In the genomic region with DNA sequence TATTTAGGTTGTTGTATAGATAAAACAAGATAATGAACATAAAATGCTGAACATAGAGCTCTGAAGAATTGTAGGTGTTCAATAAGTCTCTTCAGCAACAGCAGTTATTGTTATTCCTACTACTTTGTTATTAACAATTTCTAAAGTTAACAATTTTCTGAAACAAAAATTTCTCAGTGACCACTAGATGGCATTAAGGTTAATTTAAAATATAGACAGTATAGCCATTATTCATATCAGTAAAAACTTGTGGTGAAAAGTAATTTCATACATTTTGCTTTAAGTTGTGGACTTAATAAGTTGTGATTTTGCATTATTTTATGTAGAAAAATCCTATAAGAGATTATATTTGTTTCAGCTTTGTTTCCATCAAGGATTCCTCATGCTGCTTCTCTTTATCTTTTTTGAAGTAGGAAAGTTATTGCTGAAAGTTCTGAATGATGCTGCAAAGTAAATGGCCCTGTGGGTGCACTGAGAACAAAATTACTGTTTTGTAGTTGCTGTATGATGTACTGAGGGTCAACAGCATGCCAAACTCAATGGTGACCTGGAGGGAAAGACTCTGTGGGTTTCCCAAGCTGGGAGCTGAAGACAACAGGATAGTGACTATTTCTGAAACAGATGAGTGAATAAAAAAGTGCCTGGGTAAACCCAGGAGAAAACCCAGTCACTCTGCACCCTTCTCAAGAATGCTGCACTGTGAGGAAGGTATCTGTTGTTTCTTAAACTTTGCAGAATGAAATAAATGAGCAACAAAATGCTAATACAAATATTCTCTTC, we compare ENCODE assay signal across 11 cellular contexts.
DNase-seq lines count a peak whose midpoint lies in the region; ATAC-seq and TF ChIP-seq lines count a peak whose summit lies in the region.
"Had no signal": no experiment of that assay in that cellular context is flagged by ENCODE, and none has a peak within 500 bp of the region (broad histone marks: within the 10 kb centered on the region; RNA-seq: fewer than 3 reads in every experiment).

No MANE protein-coding gene starts in this region.

- no peaks in the 10 kb centered on the region for H3K9me3 Mint-ChIP-seq in glutamatergic neuron (ENCODE audit: unreplicated experiment)

- H4K20me1 ChIP-seq in PC-3 (ENCODE audit: low read length) = no peaks in the 10 kb centered on the region

- no peak overlapping the region for H3K4me3 Mint-ChIP-seq in glutamatergic neuron (ENCODE audit: unreplicated experiment)

- H3K4me1 ChIP-seq in PC-3 (ENCODE audit: insufficient read depth, low read length) = no peaks in the 10 kb centered on the region

- H3K27ac ChIP-seq in PC-3 (ENCODE audit: low read length) = no peak overlapping the region

- H3K9me2 ChIP-seq in PC-3 (replicated peaks; ENCODE audit: low read length) = no peaks in the 10 kb centered on the region

- no peaks in the 10 kb centered on the region for H3K36me3 ChIP-seq in PC-3 (ENCODE audit: low read depth, low read length)

- H3K27me3 Mint-ChIP-seq in glutamatergic neuron (ENCODE audit: unreplicated experiment) = no peaks in the 10 kb centered on the region

- H3K4me3 ChIP-seq in AG09309 (ENCODE audit: control insufficient read depth, low read depth, low read length) (no peak overlapping the region), GM12865 (ENCODE audit: low read depth, low read length) (no peak overlapping the region), PC-3 (ENCODE audit: low read length) (no peak overlapping the region)

- CTCF ChIA-PET in PC-3 (lab: Charles Lee) = no interaction called here

- TF ChIP-seq CTCF in AG09309 (IDR thresholded peaks at IDR 0.05; ENCODE audit: control insufficient read depth, insufficient read depth, low read depth, low read length, missing control alignments) (peak; percentile 7), GM12865 (IDR thresholded peaks at IDR 0.05; ENCODE audit: insufficient read depth, low read depth, low read length, missing control alignments) (peak; percentile 4), PC-3 (conservative IDR thresholded peaks at IDR 0.05; ENCODE audit: low read depth, low read length) (peak; percentile 60), glutamatergic neuron (IDR thresholded peaks at IDR 0.05; ENCODE audit: partially characterized antibody, unreplicated experiment) (peak; percentile 59)

- no peaks in the 10 kb centered on the region for H3K27me3 ChIP-seq in PC-3 (ENCODE audit: low read length)

- H3F3A ChIP-seq in PC-3 (ENCODE audit: low read length, unreplicated experiment) = no peaks in the 10 kb centered on the region

- ATAC-seq in PC-3 = no peak
- no peak for ATAC-seq in HG02981 (IDR thresholded peaks at IDR 0.05; ENCODE audit: unreplicated experiment)

- POLR2A ChIA-PET in PC-3 (lab: Charles Lee; ENCODE audit: unreplicated experiment) = no interaction called here

- no peak overlapping the region for H3K27ac Mint-ChIP-seq in glutamatergic neuron (ENCODE audit: unreplicated experiment)

- H3K9me3 ChIP-seq in PC-3 (ENCODE audit: low read length) = no peaks in the 10 kb centered on the region

- no peak overlapping the region for H3K9ac ChIP-seq in PC-3 (ENCODE audit: low read length)

- no peak overlapping the region for H2AFZ ChIP-seq in PC-3 (ENCODE audit: low read length)

- DNase-seq in AG09309 (ENCODE audit: low read depth) (no peak), GM12865 (ENCODE audit: low read depth) (peak; percentile 21), PC-3 (peak; percentile 45), glutamatergic neuron (no peak), NCI-H345 (lab: John Stamatoyannopoulos, UW) (no peak), germinal center (ENCODE audit: low spot score) (no peak), mucosa of gallbladder (ENCODE audit: low spot score) (no peak)
- DNase-seq: effector CD4-positive, alpha-beta T cell; NCI-H2227 treated with DMSO at 0.1 percent for 48 hours; stimulated activated CD4-positive, alpha-beta T cell treated with anti-CD3 and anti-CD28 coated beads, Interleukin-4, amount 100 ng/mL, for 1 hour had no signal

- H3K79me2 ChIP-seq in PC-3 (ENCODE audit: low read length) = no peaks in the 10 kb centered on the region

- no TSS peak for BruUV-seq in PC-3 (replicated peaks; lab: Mats Ljungman, UMichigan)

- peaks cover 5% of the 10 kb centered on the region for H3K4me1 Mint-ChIP-seq in glutamatergic neuron (ENCODE audit: low read depth, unreplicated experiment)

- H3K36me3 Mint-ChIP-seq in glutamatergic neuron (ENCODE audit: unreplicated experiment) = no peaks in the 10 kb centered on the region

- no peak overlapping the region for H3K4me2 ChIP-seq in PC-3 (ENCODE audit: low read length)

- intact Hi-C loops in PC-3 (cut with micrococcal nuclease) = loop anchor here (2.0 to 10.0 kb wide), 4 partner anchors 130 to 638 kb away; no protein-coding TSS in a partner anchor

Comparison
In these comparisons a context has a peak if more than half of its experiments do, and no peak if none do; other contexts are left out.
1. DNase-seq: peak in GM12865 (single experiment) and PC-3 (single experiment); none in AG09309 (single experiment), glutamatergic neuron (single experiment), NCI-H345 (single experiment), germinal center (single experiment) and mucosa of gallbladder (single experiment).
2. CTCF ChIP-seq: peak in every context shown above with its lines; median percentile 60 in PC-3; 59 in glutamatergic neuron; 7 in AG09309; 4 in GM12865.